In genomic region chr17:64661731-64661980, GRCh38 we compare ENCODE assay signal across 8 cellular contexts. TPM values are rescaled to one million over a fixed set of nuclear protein-coding genes. Genes with fewer than 3 reads are reported as not detected.
A peak's percentile ranks its signal among the peaks of the same experiment; 100 is the strongest.
DNase-seq lines count a peak whose midpoint lies in the region; ATAC-seq and TF ChIP-seq lines count a peak whose summit lies in the region.

No MANE protein-coding gene starts in this region.

- no peaks in the 10 kb centered on the region for H3K36me3 ChIP-seq in A673 (ENCODE audit: insufficient read depth, low read length, poor library complexity, severe bottlenecking)
- no peaks in the 10 kb centered on the region for H3K36me3 ChIP-seq in neuron (ENCODE audit: insufficient read depth, low read length)

- H2AFZ ChIP-seq in neuron (ENCODE audit: low read depth, low read length), result peak overlapping the region; percentile 63

- CTCF ChIA-PET in A673 (lab: Charles Lee), result interaction anchor here (0.6 kb wide), 1 partner anchor 243 kb away, joined by 4 read pairs; no protein-coding TSS in a partner anchor
- CTCF ChIA-PET in RWPE1 (lab: Yijun Ruan, JAX), result interaction anchor here (0.6 kb wide), 1 partner anchor 1307 kb away, joined by 3 read pairs; no protein-coding TSS in a partner anchor

- POLR2A ChIA-PET in A673 (lab: Charles Lee; ENCODE audit: low non-redundant PET) (interaction anchor here (0.6 kb wide), 1 partner anchor 169 kb away, joined by 4 read pairs; no protein-coding TSS in a partner anchor), RWPE1 (lab: Yijun Ruan, JAX; ENCODE audit: low non-redundant PET) (interaction anchor here (0.6 to 1.4 kb wide), 2 partner anchors 9 to 58 kb away, joined by 3 to 4 read pairs; no protein-coding TSS in a partner anchor)

- peaks cover 8% of the 10 kb centered on the region for H3K4me1 ChIP-seq in A673 (ENCODE audit: insufficient read depth, low read length, poor library complexity, severe bottlenecking)
- H3K4me1 ChIP-seq in neuron (ENCODE audit: insufficient read depth, low read length), result peaks cover 15% of the 10 kb centered on the region

- peak; percentile 42 for ATAC-seq in GM19463 (IDR thresholded peaks at IDR 0.05; ENCODE audit: unreplicated experiment)

- H3K9me3 ChIP-seq in A673 (ENCODE audit: low read depth, low read length, poor library complexity, severe bottlenecking), result no peaks in the 10 kb centered on the region
- no peaks in the 10 kb centered on the region for H3K9me3 ChIP-seq in neuron (ENCODE audit: low read length)

- no peak for TF ChIP-seq CTCF in A673 (conservative IDR thresholded peaks at IDR 0.05; ENCODE audit: low read depth, low read length)
- TF ChIP-seq CTCF in RWPE1 (conservative IDR thresholded peaks at IDR 0.05; ENCODE audit: low read depth), result no peak
- no peak for TF ChIP-seq CTCF in epithelial cell of esophagus (IDR thresholded peaks at IDR 0.05; ENCODE audit: insufficient read depth, low read depth, low read length, missing control alignments)

- H3K4me3 ChIP-seq in A673 (ENCODE audit: low read depth, low read length, poor library complexity, severe bottlenecking) (peak overlapping the region; percentile 65), epithelial cell of esophagus (ENCODE audit: low read length) (peak overlapping the region; percentile 74), neuron (ENCODE audit: low read length) (peak overlapping the region; percentile 91)

- intact Hi-C loops in A673 (cut with micrococcal nuclease; ENCODE audit: unreplicated experiment), result no loop called here

- H3K27ac ChIP-seq in A673 (ENCODE audit: low read depth, low read length, poor library complexity, severe bottlenecking) (peak overlapping the region; percentile 92), RWPE1 (peak overlapping the region; percentile 93)

- no TSS peak for BruUV-seq in A673 (replicated peaks; lab: Mats Ljungman, UMichigan)

- DNase-seq in A673 (ENCODE audit: low spot score), result no peak
- no peak for DNase-seq in RWPE1 (ENCODE audit: low spot score)
- no peak for DNase-seq in epithelial cell of esophagus (ENCODE audit: low read depth)
- no peak for DNase-seq in kidney glomerular epithelial cell (lab: John Stamatoyannopoulos, UW)
- DNase-seq in AML-193 (lab: John Stamatoyannopoulos, UW), result no peak
- no peak for DNase-seq in mucosa of gallbladder (ENCODE audit: low spot score)

- H3K27me3 ChIP-seq in A673 (replicated peaks; ENCODE audit: insufficient read depth, low read depth, low read length, poor library complexity) (no peaks in the 10 kb centered on the region), neuron (ENCODE audit: insufficient read depth, low read length) (no peaks in the 10 kb centered on the region)

RNA-seq across cellular contexts. Expression of gene SMURF2, which starts 0.5 kb away (rescaled TPM):
- 24.7 and 27.8 TPM in 2 replicates for total RNA-seq in A673 (2021)
- total RNA-seq in mucosa of gallbladder, result 22.2 TPM
